Comparison of ENCODE assay signal across 34 cellular contexts in genomic region chr10:63052083-63052482, GRCh38.
"Had no signal": no experiment of that assay in that cellular context is flagged by ENCODE, and none has a peak within 500 bp of the region (broad histone marks: within the 10 kb centered on the region; RNA-seq: fewer than 3 reads in every experiment).

No MANE protein-coding gene starts in this region.

- ATAC-seq: activated naive CD4-positive, alpha-beta T cell treated with anti-CD3 and anti-CD28 coated beads, Interleukin-2, amount 50 U/mL, for 72 hours; activated naive CD8-positive, alpha-beta T cell treated with anti-CD3 and anti-CD28 coated beads, Interleukin-2, amount 50 U/mL, for 24 hours; activated T-cell treated with anti-CD3 and anti-CD28 coated beads, Interleukin-2, amount 50 U/mL, for 4 hours; activated T-cell treated with anti-CD3 and anti-CD28 coated beads, Interleukin-2, amount 50 U/mL, for 72 hours; activated T-helper 17 cell treated with anti-CD3 and anti-CD28 coated beads, Interleukin-2, amount 50 U/mL, for 72 hours; body of pancreas had no signal

- H3K36me3 ChIP-seq: adrenal gland, ascending aorta, brain microvascular endothelial cell, breast epithelium, cardiac muscle cell had no signal

- H3K4me3 ChIP-seq: adrenal gland, ascending aorta, body of pancreas, breast epithelium, cardiac muscle cell had no signal

- H3K27me3 ChIP-seq: adrenal gland, ascending aorta, body of pancreas, brain microvascular endothelial cell, breast epithelium, cardiac muscle cell had no signal

- H3K27ac ChIP-seq: adrenal gland, ascending aorta, body of pancreas, brain microvascular endothelial cell, breast epithelium, cardiac muscle cell had no signal

- FAIRE-seq: astrocyte, bronchial epithelial cell had no signal

- H3K9me3 ChIP-seq: adrenal gland, ascending aorta, body of pancreas, breast epithelium had no signal

- DNase-seq: activated effector memory CD4-positive, alpha-beta T cell treated with anti-CD3 and anti-CD28 coated beads, Interleukin-2, amount 50 U/mL, for 16 hours; activated effector memory CD4-positive, alpha-beta T cell treated with Interleukin-2 at 50 U/mL for 16 hours; activated gamma-delta T cell; activated gamma-delta T cell treated with Interleukin-2 at 50 U/mL for 16 hours; activated naive CD4-positive, alpha-beta T cell; activated naive CD4-positive, alpha-beta T cell treated with anti-CD3 and anti-CD28 coated beads for 36 hours; activated naive CD4-positive, alpha-beta T cell treated with anti-CD3 and anti-CD28 coated beads, Interleukin-2, amount 10 ng/mL, durations not matched to agents 7 days and 5 days; activated naive CD4-positive, alpha-beta T cell treated with anti-CD3 and anti-CD28 coated beads, Interleukin-2, amount 50 U/mL, for 16 hours; activated naive CD4-positive, alpha-beta T cell treated with Interleukin-2 at 50 U/mL for 16 hours; activated naive CD8-positive, alpha-beta T cell treated with anti-CD3 and anti-CD28 coated beads for 36 hours; activated naive CD8-positive, alpha-beta T cell treated with anti-CD3 and anti-CD28 coated beads, Interleukin-2, amount 10 ng/mL, durations not matched to agents 7 days and 5 days; activated naive CD8-positive, alpha-beta T cell treated with anti-CD3 and anti-CD28 coated beads, Interleukin-2, amount 50 U/mL, for 24 hours; activated T-cell treated with anti-CD3 and anti-CD28 coated beads, Interleukin-2, amount 50 U/mL, for 1 hour; activated T-cell treated with anti-CD3 and anti-CD28 coated beads, Interleukin-2, amount 50 U/mL, for 24 hours; activated T-cell treated with anti-CD3 and anti-CD28 coated beads, Interleukin-2, amount 50 U/mL, for 4 hours; activated T-cell treated with anti-CD3 and anti-CD28 coated beads, Interleukin-2, amount 50 U/mL, for 48 hours; activated T-cell treated with anti-CD3 and anti-CD28 coated beads, Interleukin-2, amount 50 U/mL, for 72 hours; adrenal gland; amniotic stem cell; amygdala; anterior cingulate cortex; aorta; body of pancreas; brain microvascular endothelial cell; caudate nucleus; central memory CD4-positive, alpha-beta T cell; cerebellar nuclear complex had no signal

- H3K4me1 ChIP-seq: adrenal gland, ascending aorta, body of pancreas, breast epithelium had no signal
